Comparison of ENCODE assay signal across 21 cellular contexts in genomic region chr15:71291723-71292122, GRCh38.
A peak's percentile ranks its signal among the peaks of the same experiment; 100 is the strongest.
DNase-seq lines count a peak whose midpoint lies in the region; ATAC-seq lines count a peak whose summit lies in the region.
"Had no signal": no experiment of that assay in that cellular context is flagged by ENCODE, and none has a peak within 500 bp of the region (broad histone marks: within the 10 kb centered on the region; RNA-seq: fewer than 3 reads in every experiment).

No MANE protein-coding gene starts in this region.

- peaks cover 58% of the 10 kb centered on the region for H3K4me1 ChIP-seq in ACC112 (ENCODE audit: control insufficient read depth, insufficient read depth, low read length, unreplicated experiment)
- H3K4me1 ChIP-seq in CD4-positive, alpha-beta memory T cell (ENCODE audit: insufficient read depth, low read length), result peaks cover 15% of the 10 kb centered on the region

- no peaks in the 10 kb centered on the region for H3K36me3 Mint-ChIP-seq in CD4-positive, alpha-beta memory T cell
- peaks cover 2% of the 10 kb centered on the region for H3K36me3 Mint-ChIP-seq in T-helper 17 cell (ENCODE audit: low read depth)
- H3K36me3 Mint-ChIP-seq in effector memory CD8-positive, alpha-beta T cell (ENCODE audit: insufficient read depth), result no peaks in the 10 kb centered on the region
- H3K36me3 Mint-ChIP-seq: activated naive CD4-positive, alpha-beta T cell treated with anti-CD3 and anti-CD28 coated beads, Interleukin-2, amount 50 U/mL, for 24 hours had no signal

- no peak overlapping the region for H2AFZ ChIP-seq in ACC112 (ENCODE audit: low read length, unreplicated experiment)

- ATAC-seq in T-helper 17 cell (peak; percentile 59), GM19452 (IDR thresholded peaks at IDR 0.05; ENCODE audit: unreplicated experiment) (no peak), HG02798 (IDR thresholded peaks at IDR 0.05; ENCODE audit: poor library complexity, unreplicated experiment) (no peak)
- peak; percentile 53 for ATAC-seq in effector memory CD8-positive, alpha-beta T cell (replicated peaks)
- ATAC-seq: sciatic nerve had no signal

- H3K9me3 ChIP-seq in CD4-positive, alpha-beta memory T cell (ENCODE audit: control insufficient read depth in 1 of 2, low read length in 2 of 2), result no peaks in the 10 kb centered on the region
- H3K9me3 ChIP-seq in T-helper 17 cell (ENCODE audit: control insufficient read depth, low read length, poor library complexity, severe bottlenecking), result peaks cover 3% of the 10 kb centered on the region
- H3K9me3 ChIP-seq: vagina had no signal

- H3K4me3 ChIP-seq in ACC112 (ENCODE audit: low read depth, low read length), result no peak overlapping the region
- no peak overlapping the region for H3K4me3 ChIP-seq in CD4-positive, alpha-beta memory T cell (ENCODE audit: low read length in 2 of 2)
- H3K4me3 ChIP-seq: vagina had no signal

- H3K79me2 ChIP-seq in ACC112 (ENCODE audit: control insufficient read depth, insufficient read depth, low read length, unreplicated experiment), result no peaks in the 10 kb centered on the region

- CTCF ChIA-PET in CD4-positive, alpha-beta memory T cell (lab: Charles Lee; ENCODE audit: partially characterized antibody), result interaction anchor here (1.0 kb wide), 1 partner anchor 94 kb away, joined by 3 read pairs; no protein-coding TSS in a partner anchor

- H3K27me3 ChIP-seq in ACC112 (ENCODE audit: insufficient read depth, low read length), result no peaks in the 10 kb centered on the region
- no peaks in the 10 kb centered on the region for H3K27me3 ChIP-seq in CD4-positive, alpha-beta memory T cell (ENCODE audit: insufficient read depth, low read length)
- H3K27me3 ChIP-seq: vagina had no signal

- no peaks in the 10 kb centered on the region for H3K9me3 Mint-ChIP-seq in CD4-positive, alpha-beta memory T cell
- H3K9me3 Mint-ChIP-seq in effector memory CD8-positive, alpha-beta T cell, result no peaks in the 10 kb centered on the region

- DNase-seq in CD4-positive, alpha-beta memory T cell, result peak in 4 of 5 donors; percentile 14 to 41 (median 32)
- DNase-seq in T-helper 17 cell, result no peak
- peak in 1 of 3 experiments; percentile 5 for DNase-seq in effector memory CD8-positive, alpha-beta T cell
- DNase-seq in NK-92 treated with Interleukin-12 subunit alpha and Interleukin-12 subunit beta, amount 100 ng/mL, for 24 hours (lab: John Stamatoyannopoulos, UW), result no peak
- DNase-seq: DMS53, erythroblast, foreskin fibroblast, GF-D8, H7, NCI-H1048, NCI-H187 treated with DMSO at 0.1 percent for 48 hours, NCI-H774, OCI-M1, posterior cingulate gyrus, SIG-M5 had no signal

- H3K27ac Mint-ChIP-seq in CD4-positive, alpha-beta memory T cell, result no peak overlapping the region
- no peak overlapping the region for H3K27ac Mint-ChIP-seq in T-helper 17 cell
- H3K27ac Mint-ChIP-seq in effector memory CD8-positive, alpha-beta T cell, result no peak overlapping the region
- H3K27ac Mint-ChIP-seq: activated naive CD4-positive, alpha-beta T cell treated with anti-CD3 and anti-CD28 coated beads, Interleukin-2, amount 50 U/mL, for 24 hours had no signal

- intact Hi-C loops in CD4-positive, alpha-beta memory T cell (cut with micrococcal nuclease), result no loop called here

- POLR2A ChIA-PET in CD4-positive, alpha-beta memory T cell (lab: Charles Lee; ENCODE audit: partially characterized antibody), result interaction anchor here (0.5 to 0.9 kb wide), 2 partner anchors 14 to 1950 kb away, joined by 3 read pairs; no protein-coding TSS in a partner anchor

- peak overlapping the region in 7 of 8 donors; percentile 0 to 57 (median 36) for H3K4me3 Mint-ChIP-seq in CD4-positive, alpha-beta memory T cell
- H3K4me3 Mint-ChIP-seq in T-helper 17 cell, result no peak overlapping the region
- peak overlapping the region in 1 of 2 donors; percentile 34 for H3K4me3 Mint-ChIP-seq in effector memory CD8-positive, alpha-beta T cell
- H3K4me3 Mint-ChIP-seq: activated naive CD4-positive, alpha-beta T cell treated with anti-CD3 and anti-CD28 coated beads, Interleukin-2, amount 50 U/mL, for 24 hours had no signal

- H3K36me3 ChIP-seq in ACC112 (ENCODE audit: insufficient read depth, low read length), result peaks cover 25% of the 10 kb centered on the region
- H3K36me3 ChIP-seq in CD4-positive, alpha-beta memory T cell (ENCODE audit: insufficient read depth, low read length), result no peaks in the 10 kb centered on the region
- H3K36me3 ChIP-seq: vagina had no signal

- H3K4me1 Mint-ChIP-seq in CD4-positive, alpha-beta memory T cell, result peaks cover 12 to 22% (median 15%) of the 10 kb centered on the region in 4 donors
- H3K4me1 Mint-ChIP-seq in T-helper 17 cell, result peaks cover 9% of the 10 kb centered on the region
- peaks cover 2 to 13% of the 10 kb centered on the region in 2 donors for H3K4me1 Mint-ChIP-seq in effector memory CD8-positive, alpha-beta T cell (ENCODE audit: low read depth in 2 of 2)

- peak overlapping the region; percentile 66 for H3K27ac ChIP-seq in ACC112 (ENCODE audit: low read depth, low read length)
- H3K27ac ChIP-seq in CD4-positive, alpha-beta memory T cell (ENCODE audit: low read depth, low read length), result no peak overlapping the region
- H3K27ac ChIP-seq: vagina had no signal

- peaks cover 3 to 4% of the 10 kb centered on the region in 2 donors for H3K27me3 Mint-ChIP-seq in CD4-positive, alpha-beta memory T cell
- H3K27me3 Mint-ChIP-seq in T-helper 17 cell, result peaks cover 24% of the 10 kb centered on the region
- peaks cover 18 to 39% of the 10 kb centered on the region in 2 donors for H3K27me3 Mint-ChIP-seq in effector memory CD8-positive, alpha-beta T cell

Comparison
In these comparisons a context has a peak if more than half of its experiments do, and no peak if none do; other contexts are left out.
1. DNase-seq: peak in CD4-positive, alpha-beta memory T cell (4 of 5); none in T-helper 17 cell (0 of 3) and NK-92 treated with Interleukin-12 subunit alpha and Interleukin-12 subunit beta, amount 100 ng/mL, for 24 hours (single experiment).
2. ATAC-seq: peak in T-helper 17 cell (single experiment) and effector memory CD8-positive, alpha-beta T cell (single experiment); none in GM19452 (single experiment) and HG02798 (single experiment).